Comparison of ENCODE assay signal across 20 cellular contexts in the genomic region with DNA sequence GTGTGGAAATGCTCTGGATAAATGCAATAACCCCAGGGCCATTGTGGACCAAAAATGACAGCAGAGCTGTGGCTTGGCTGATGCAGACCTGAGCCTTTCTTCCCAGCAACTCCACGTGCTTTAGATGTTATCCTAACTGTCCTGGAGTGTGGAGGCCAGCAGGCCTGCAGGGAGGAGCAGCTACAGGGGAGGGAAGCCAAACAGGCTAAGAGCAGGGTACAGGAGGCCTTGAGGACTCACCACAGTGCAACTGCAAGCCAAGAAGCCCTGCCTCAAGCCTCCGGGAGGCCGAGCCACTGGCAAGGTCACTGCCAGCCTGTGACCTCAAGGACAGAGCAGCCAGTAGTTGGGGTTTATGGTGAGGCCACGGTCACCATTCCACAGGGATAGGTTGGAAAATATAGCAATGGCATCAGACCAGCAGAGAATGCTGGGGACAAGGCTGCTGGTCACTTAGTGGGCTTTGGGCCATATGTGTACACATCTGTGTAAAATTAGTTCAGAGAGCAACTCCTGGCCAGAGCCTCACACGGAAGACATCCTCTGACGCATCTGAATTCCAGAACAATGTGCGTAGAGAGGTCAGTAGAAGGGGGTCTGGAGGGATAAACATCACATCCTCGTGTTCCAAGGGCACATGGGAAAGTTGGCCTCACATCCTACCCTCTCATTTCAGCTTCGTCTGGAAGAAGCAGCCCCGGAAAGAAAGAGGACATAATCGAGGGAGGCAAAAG.
DNase-seq lines count a peak whose midpoint lies in the region; ATAC-seq and TF ChIP-seq lines count a peak whose summit lies in the region.
"Had no signal": no experiment of that assay in that cellular context is flagged by ENCODE, and none has a peak within 500 bp of the region (broad histone marks: within the 10 kb centered on the region; RNA-seq: fewer than 3 reads in every experiment).

No MANE protein-coding gene starts in this region.

- H3K27me3 ChIP-seq in SK-N-SH (ENCODE audit: insufficient read depth) = no peaks in the 10 kb centered on the region
- no peaks in the 10 kb centered on the region for H3K27me3 ChIP-seq in fibroblast of lung (ENCODE audit: control insufficient read depth, insufficient read depth, low read length)
- H3K27me3 ChIP-seq: ascending aorta, esophagus squamous epithelium, tibial artery had no signal

- H3K4me3 ChIP-seq in SK-N-SH (ENCODE audit: low read depth in 2 of 2, low read length in 1 of 2) (no peak overlapping the region), fibroblast of lung (replicated peaks in 1 of 4; ENCODE audit: control extremely low read depth in 1 of 4, insufficient read depth in 1 of 4, low read depth in 3 of 4, low read length in 4 of 4) (no peak overlapping the region)
- H3K4me3 ChIP-seq: ascending aorta, esophagus squamous epithelium, tibial artery had no signal

- CTCF ChIA-PET in SK-N-SH (lab: Yijun Ruan, JAX) = interaction anchor here (0.9 to 7.0 kb wide), 18 partner anchors 10 to 778 kb away, joined by 3 to 256 read pairs (median 6); no protein-coding TSS in a partner anchor

- H3K36me3 ChIP-seq in SK-N-SH (replicated peaks in 1 of 2; ENCODE audit: control insufficient read depth in 1 of 2, insufficient read depth in 2 of 2, low read length in 1 of 2) = no peaks in the 10 kb centered on the region
- no peaks in the 10 kb centered on the region for H3K36me3 ChIP-seq in fibroblast of lung (ENCODE audit: control insufficient read depth, insufficient read depth, low read length)
- H3K36me3 ChIP-seq: ascending aorta, esophagus squamous epithelium, tibial artery had no signal

- DNase-seq in ELR (ENCODE audit: low read depth) (peak; percentile 74), SK-N-SH (peak; percentile 32), fibroblast of lung (ENCODE audit: low read depth in 2 of 2) (peak; percentile 58 to 79), smooth muscle cell of the brain vasculature (ENCODE audit: low read depth, low spot score) (peak; percentile 70), NCI-H1105 (lab: John Stamatoyannopoulos, UW) (no peak), CD1c-positive myeloid dendritic cell (ENCODE audit: extremely low spot score) (no peak)
- DNase-seq: activated effector memory CD4-positive, alpha-beta T cell treated with anti-CD3 and anti-CD28 coated beads, Interleukin-2, amount 50 U/mL, for 16 hours; esophagus squamous epithelium; GDM1; H9; NCI-H1694; NCI-H446 treated with DMSO at 0.1 percent for 48 hours; Right ventricle myocardium superior; small intestine; T-helper 17 cell; tibial artery had no signal

- H3K9ac ChIP-seq in SK-N-SH (no peak overlapping the region), fibroblast of lung (ENCODE audit: insufficient read depth, low read length) (peak overlapping the region; percentile 21)

- TF ChIP-seq RAD21 in SK-N-SH (IDR thresholded peaks at IDR 0.05; ENCODE audit: low read length) = no peak

- H3F3A ChIP-seq in SK-N-SH (replicated peaks; ENCODE audit: insufficient read depth) = no peaks in the 10 kb centered on the region

- H3K9me2 ChIP-seq in SK-N-SH = no peaks in the 10 kb centered on the region

- H3K4me1 ChIP-seq in SK-N-SH (ENCODE audit: control insufficient read depth in 1 of 2, insufficient read depth in 2 of 2, low read depth in 1 of 2, low read length in 1 of 2) = peaks cover 0 to 10% of the 10 kb centered on the region in 2 experiments; a peak in 1 of 4 replicates
- peaks cover 7% of the 10 kb centered on the region for H3K4me1 ChIP-seq in fibroblast of lung (ENCODE audit: control insufficient read depth, extremely low read depth, insufficient read depth, low read length)
- H3K4me1 ChIP-seq: ascending aorta, tibial artery had no signal

- H3K9me3 ChIP-seq in SK-N-SH (no peaks in the 10 kb centered on the region), fibroblast of lung (ENCODE audit: control insufficient read depth, insufficient read depth, low read depth, low read length) (no peaks in the 10 kb centered on the region)
- H3K9me3 ChIP-seq: ascending aorta, esophagus squamous epithelium, tibial artery had no signal

- WGBS in SK-N-SH (ENCODE audit: low lambda C conversion rate) = 50% methylated on average over 11 of the region's 11 CpGs

- H3K4me2 ChIP-seq in SK-N-SH = no peak overlapping the region
- no peak overlapping the region for H3K4me2 ChIP-seq in fibroblast of lung (ENCODE audit: extremely low read depth, insufficient read depth, low read length)

- TF ChIP-seq CTCF in SK-N-SH (IDR thresholded peaks at IDR 0.05) (no peak), fibroblast of lung (conservative IDR thresholded peaks at IDR 0.05 in 1 of 2, IDR thresholded peaks at IDR 0.05 in 1 of 2; ENCODE audit: low read depth in 1 of 2, low read length in 2 of 2) (no peak)

- H4K20me1 ChIP-seq in SK-N-SH (ENCODE audit: insufficient read depth) (no peaks in the 10 kb centered on the region), fibroblast of lung (ENCODE audit: control insufficient read depth, extremely low read depth, insufficient read depth, low read length) (no peaks in the 10 kb centered on the region)

- no peaks in the 10 kb centered on the region for H3K79me2 ChIP-seq in SK-N-SH (ENCODE audit: insufficient read depth)
- no peaks in the 10 kb centered on the region for H3K79me2 ChIP-seq in fibroblast of lung (ENCODE audit: control insufficient read depth, insufficient read depth, low read length)

- H3K27ac ChIP-seq in SK-N-SH (ENCODE audit: low read depth in 2 of 2, low read length in 1 of 2) (no peak overlapping the region; a peak in 1 of 4 replicates), fibroblast of lung (ENCODE audit: insufficient read depth, low read length) (peak overlapping the region; percentile 73)
- H3K27ac ChIP-seq: ascending aorta, tibial artery had no signal

- no peak overlapping the region for H2AFZ ChIP-seq in SK-N-SH (ENCODE audit: low read depth)
- H2AFZ ChIP-seq in fibroblast of lung (ENCODE audit: low read length) = no peak overlapping the region

- POLR2A ChIA-PET in SK-N-SH (lab: Yijun Ruan, JAX) = no interaction called here

- ATAC-seq in HG02973 (IDR thresholded peaks at IDR 0.05; ENCODE audit: unreplicated experiment) = no peak
- ATAC-seq: activated CD4-positive, CD25-positive, alpha-beta regulatory T cell treated with anti-CD3 and anti-CD28 coated beads, Interleukin-2, amount 50 U/mL, for 24 hours; stimulated activated effector memory CD8-positive, alpha-beta T cell treated with anti-CD3 and anti-CD28 coated beads, Interleukin-12 subunit alpha, Interleukin-12 subunit beta, amount 100 ng/mL, for 72 hours; T-helper 17 cell had no signal

- TF ChIP-seq EP300 in SK-N-SH (IDR thresholded peaks at IDR 0.05; ENCODE audit: borderline replicate concordance in 1 of 2, low read depth in 1 of 2, low read length in 1 of 2) = no peak

TF ChIP-seq in SK-N-SH, 30 proteins besides CTCF, POLR2A, EP300 and RAD21:
- TF ChIP-seq GATA2 (CRISPR knock-in tag; IDR thresholded peaks at IDR 0.05) (peak; percentile 85), RFX5 (IDR thresholded peaks at IDR 0.05; ENCODE audit: low read length) (no peak), MXI1 (IDR thresholded peaks at IDR 0.05; ENCODE audit: low read depth, low read length) (peak; percentile 87)
TF ChIP-seq in SK-N-SH: peak in this region for 2.

Comparison
In these comparisons a context has a peak if more than half of its experiments do, and no peak if none do; other contexts are left out.
1. DNase-seq: peak in ELR (single experiment), SK-N-SH (single experiment), fibroblast of lung (2 of 2) and smooth muscle cell of the brain vasculature (single experiment); none in NCI-H1105 (single experiment) and CD1c-positive myeloid dendritic cell (single experiment).